ENCODE assay signal across 3 cellular contexts in genomic region chr7:81704595-81704994, GRCh38.
TF ChIP-seq lines count a peak whose summit lies in the region.

No MANE protein-coding gene starts in this region.

TF ChIP-seq in IMR-90, 13 proteins besides CTCF, POLR2A, EP300 and RAD21:
- TF ChIP-seq NFE2L2 (IDR thresholded peaks at IDR 0.05; ENCODE audit: low read depth, low read length) (no peak), MAZ (IDR thresholded peaks at IDR 0.05; ENCODE audit: borderline replicate concordance, low read depth, low read length) (no peak), SMC3 (IDR thresholded peaks at IDR 0.05; ENCODE audit: low read depth, low read length) (no peak), ELK1 (IDR thresholded peaks at IDR 0.05; ENCODE audit: borderline replicate concordance, low read depth, low read length) (no peak), CEBPB (IDR thresholded peaks at IDR 0.05; ENCODE audit: low read depth, low read length) (no peak), BHLHE40 (IDR thresholded peaks at IDR 0.05; ENCODE audit: low read depth, low read length) (no peak), USF2 (IDR thresholded peaks at IDR 0.05; ENCODE audit: low read depth, low read length) (no peak)

TF ChIP-seq in endothelial cell of umbilical vein, 7 proteins besides CTCF, POLR2A, EP300 and RAD21:
- TF ChIP-seq POLR2AphosphoS5 (IDR thresholded peaks at IDR 0.05; ENCODE audit: insufficient read depth, low read depth, low read length) (no peak), FOS (IDR thresholded peaks at IDR 0.05; ENCODE audit: borderline replicate concordance, insufficient read depth, low read length) (no peak), MYC (IDR thresholded peaks at IDR 0.05; ENCODE audit: low read depth, low read length) (no peak), EZH2 (IDR thresholded peaks at IDR 0.05; ENCODE audit: borderline replicate concordance, low read depth, low read length, severe bottlenecking) (no peak), JUN (IDR thresholded peaks at IDR 0.05; ENCODE audit: borderline replicate concordance, insufficient read depth, insufficient read length, low read depth) (no peak), MAX (IDR thresholded peaks at IDR 0.05; ENCODE audit: insufficient read depth, insufficient read length) (no peak), GATA2 (IDR thresholded peaks at IDR 0.05; ENCODE audit: insufficient read depth, insufficient read length, low read depth, low read length) (no peak)
TF ChIP-seq in endothelial cell of umbilical vein: peak in this region for 0.

TF ChIP-seq in WTC11, 78 proteins besides CTCF, POLR2A, EP300 and RAD21:
- TF ChIP-seq NFE2L1 (CRISPR knock-in tag; IDR thresholded peaks at IDR 0.05) (no peak), KAT7 (CRISPR knock-in tag; IDR thresholded peaks at IDR 0.05; ENCODE audit: borderline replicate concordance) (no peak), PREB (CRISPR knock-in tag; IDR thresholded peaks at IDR 0.05; ENCODE audit: borderline replicate concordance) (no peak), PRDM15 (CRISPR knock-in tag; IDR thresholded peaks at IDR 0.05) (no peak), GABPB1 (CRISPR knock-in tag; IDR thresholded peaks at IDR 0.05) (no peak), ZNF121 (CRISPR knock-in tag; IDR thresholded peaks at IDR 0.05) (no peak), MLX (CRISPR knock-in tag; IDR thresholded peaks at IDR 0.05) (no peak), USF1 (CRISPR knock-in tag; IDR thresholded peaks at IDR 0.05) (no peak), E2F4 (CRISPR knock-in tag; IDR thresholded peaks at IDR 0.05; ENCODE audit: borderline replicate concordance, low read depth) (no peak), TCF7 (CRISPR knock-in tag; IDR thresholded peaks at IDR 0.05; ENCODE audit: low read depth) (no peak), FOXJ3 (CRISPR knock-in tag; IDR thresholded peaks at IDR 0.05; ENCODE audit: borderline replicate concordance) (no peak), JUN (CRISPR knock-in tag; IDR thresholded peaks at IDR 0.05) (no peak), MYBL2 (CRISPR knock-in tag; IDR thresholded peaks at IDR 0.05) (no peak), IRF2 (CRISPR knock-in tag; IDR thresholded peaks at IDR 0.05; ENCODE audit: borderline replicate concordance, low read depth) (no peak), ZNF281 (CRISPR knock-in tag; IDR thresholded peaks at IDR 0.05) (no peak), ARID4B (CRISPR knock-in tag; IDR thresholded peaks at IDR 0.05; ENCODE audit: borderline replicate concordance) (no peak), FOXP4 (CRISPR knock-in tag; IDR thresholded peaks at IDR 0.05) (no peak), NFYB (CRISPR knock-in tag; conservative IDR thresholded peaks at IDR 0.05; ENCODE audit: low read depth) (no peak), ELF4 (CRISPR knock-in tag; IDR thresholded peaks at IDR 0.05; ENCODE audit: low read depth) (no peak), HMGXB4 (CRISPR knock-in tag; IDR thresholded peaks at IDR 0.05) (no peak)
